In the genomic region with DNA sequence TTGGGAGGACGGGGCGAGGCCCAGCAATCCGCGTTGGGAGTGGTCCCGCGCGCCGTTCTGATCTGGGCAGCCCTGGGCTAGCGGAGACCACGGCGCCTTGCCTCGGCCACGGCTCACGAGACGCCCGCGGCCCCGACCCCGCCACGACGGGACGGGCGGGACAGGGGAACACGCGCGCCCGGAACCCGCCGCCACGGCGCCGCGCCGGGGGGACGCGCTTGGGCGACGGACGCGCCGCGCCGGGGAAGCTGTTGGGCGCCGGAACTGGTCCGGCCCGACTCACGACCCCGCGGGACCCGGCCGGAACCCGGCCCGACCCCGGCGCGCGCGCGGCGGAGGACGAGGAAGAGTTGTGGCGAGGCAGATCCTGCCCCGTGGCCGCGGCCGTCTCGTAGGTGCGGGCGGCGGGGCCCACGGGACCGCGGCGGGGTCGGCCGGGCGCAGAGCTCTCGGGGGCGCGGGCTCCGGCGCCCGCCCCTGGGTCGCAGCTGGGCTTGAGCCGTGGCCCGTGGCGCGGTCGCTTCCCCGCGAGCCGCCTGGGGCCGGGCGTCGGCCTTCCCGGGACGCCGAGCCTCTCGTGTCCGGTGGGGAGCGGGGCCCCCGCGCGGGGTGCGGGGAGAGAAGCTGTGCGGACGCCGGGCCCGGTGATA, we compare ENCODE assay signal across 8 cellular contexts. TPM values are rescaled to one million over a fixed set of nuclear protein-coding genes. Genes with fewer than 3 reads are reported as not detected.
DNase-seq lines count a peak whose midpoint lies in the region; ATAC-seq and TF ChIP-seq lines count a peak whose summit lies in the region.

A gene (plus strand): TSS at position 251 of the 650 bp plus-strand sequence. CDS start 6,830 bp downstream, outside the sequence.

- intact Hi-C loops in lower lobe of right lung (cut with DNase I) = no loop called here

- peaks cover 31% of the 10 kb centered on the region; the same call in 1 of the 2 replicates for H4K20me1 ChIP-seq in BLaER1

- H3K9me3 ChIP-seq in BLaER1 (no peaks in the 10 kb centered on the region), lower lobe of right lung (no peaks in the 10 kb centered on the region)

- H3K27me3 ChIP-seq in BLaER1 (no peaks in the 10 kb centered on the region), lower lobe of right lung (ENCODE audit: low read depth) (peaks cover 9% of the 10 kb centered on the region)

- peak within 1 kb of the TSS; percentile 99 for H3K4me2 ChIP-seq in BLaER1

- H3K9ac ChIP-seq in BLaER1 = peak within 1 kb of the TSS; percentile 97

- H3K4me3 ChIP-seq in BLaER1 = peak within 1 kb of the TSS; percentile 94
- H3K4me3 ChIP-seq in lower lobe of right lung = peak within 1 kb of the TSS; percentile 81

- no peak for TF ChIP-seq CTCF in lower lobe of right lung (IDR thresholded peaks at IDR 0.05)

- DNase-seq in NAMALWA (ENCODE audit: low spot score) (peak; percentile 62), ecto neural progenitor cell (ENCODE audit: low spot score) (peak; percentile 76), lower lobe of right lung (peak; percentile 74), NCI-H128 (lab: John Stamatoyannopoulos, UW; ENCODE audit: unreplicated experiment) (no peak)
- DNase-seq in activated CD4-positive, alpha-beta T cell treated with anti-CD3 and anti-CD28 coated beads, Interleukin-2, amount 50 U/mL, for 48 hours = peak; percentile 65 to 70
- peak; percentile 54 to 58 for DNase-seq in stimulated activated CD4-positive, alpha-beta T cell treated with anti-CD3 and anti-CD28 coated beads, Interleukin-4, amount 100 ng/mL, for 48 hours (ENCODE audit: low read depth in 2 of 2)

- peak within 1 kb of the TSS; percentile 97 for H3K27ac ChIP-seq in BLaER1
- peak within 1 kb of the TSS; percentile 76 for H3K27ac ChIP-seq in lower lobe of right lung

- ATAC-seq in GM19328 (IDR thresholded peaks at IDR 0.05; ENCODE audit: unreplicated experiment) = peak; percentile 58
- peak; percentile 90 for ATAC-seq in lower lobe of right lung

- H3K4me1 ChIP-seq in BLaER1 (peaks cover 82% of the 10 kb centered on the region), lower lobe of right lung (peaks cover 31% of the 10 kb centered on the region)

- peaks cover 14% of the 10 kb centered on the region for H3K36me3 ChIP-seq in BLaER1
- H3K36me3 ChIP-seq in lower lobe of right lung = peaks cover under 1% of the 10 kb centered on the region

RNA-seq across cellular contexts. Expression of the gene that starts here (rescaled TPM):
- 31.7 TPM for total RNA-seq in lower lobe of right lung
